ENCODE assay signal across 20 cellular contexts in the genomic region with DNA sequence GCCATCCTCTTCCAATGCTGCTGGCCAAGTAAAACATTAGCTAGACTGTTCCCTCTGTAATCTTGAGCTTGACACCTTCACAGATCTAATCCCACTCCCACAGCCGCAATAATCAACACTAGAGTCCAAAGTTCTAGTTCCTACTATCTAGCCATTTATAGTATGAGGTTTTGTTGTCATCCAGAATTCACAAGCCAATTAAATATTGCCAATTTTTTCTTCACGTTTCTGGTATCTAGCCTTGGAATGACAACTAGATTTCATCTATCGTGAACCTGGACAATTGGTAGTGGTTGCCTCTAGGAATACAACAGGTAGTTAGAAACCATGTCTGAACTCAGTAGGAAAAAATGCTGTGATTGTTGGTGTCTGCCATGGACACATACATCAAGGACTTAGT.
"Had no signal": no experiment of that assay in that cellular context is flagged by ENCODE, and none has a peak within 500 bp of the region (broad histone marks: within the 10 kb centered on the region; RNA-seq: fewer than 3 reads in every experiment).

No MANE protein-coding gene starts in this region.

- H3K27ac ChIP-seq: esophagus muscularis mucosa, neutrophil, right atrium auricular region, skin epidermis, suprapubic skin, upper lobe of right lung had no signal

- H3K4me3 Mint-ChIP-seq: activated CD4-positive, alpha-beta T cell treated with anti-CD3 and anti-CD28 coated beads, Interleukin-2, amount 10 ng/mL, durations not matched to agents 7 days and 5 days; activated T-cell treated with anti-CD3 and anti-CD28 coated beads, Interleukin-2, amount 50 U/mL, for 72 hours; natural killer cell had no signal

- H3K27me3 ChIP-seq: esophagus muscularis mucosa, neutrophil, right atrium auricular region, suprapubic skin, upper lobe of right lung had no signal

- H3K9me3 ChIP-seq: neutrophil, suprapubic skin, upper lobe of right lung had no signal

- H3K36me3 ChIP-seq: esophagus muscularis mucosa, neutrophil, right atrium auricular region, suprapubic skin, upper lobe of right lung had no signal

- H3K27me3 Mint-ChIP-seq: activated CD4-positive, alpha-beta T cell treated with anti-CD3 and anti-CD28 coated beads, Interleukin-2, amount 10 ng/mL, durations not matched to agents 7 days and 5 days had no signal

- H3K27ac Mint-ChIP-seq: activated CD4-positive, alpha-beta T cell treated with anti-CD3 and anti-CD28 coated beads, Interleukin-2, amount 10 ng/mL, durations not matched to agents 7 days and 5 days; activated naive CD4-positive, alpha-beta T cell treated with anti-CD3 and anti-CD28 coated beads, Interleukin-2, amount 50 U/mL, for 72 hours; activated T-cell treated with anti-CD3 and anti-CD28 coated beads, Interleukin-2, amount 50 U/mL, for 72 hours; natural killer cell had no signal

- ATAC-seq: activated naive CD4-positive, alpha-beta T cell treated with anti-CD3 and anti-CD28 coated beads, Interleukin-2, amount 50 U/mL, for 72 hours; activated T-cell treated with anti-CD3 and anti-CD28 coated beads, Interleukin-2, amount 50 U/mL, for 72 hours; natural killer cell; stimulated activated naive CD8-positive, alpha-beta T cell treated with anti-CD3 and anti-CD28 coated beads, Interleukin-15, Interleukin-2, amounts not matched to agents 100 U/mL and 50 U/mL, for 24 hours; upper lobe of right lung had no signal

- DNase-seq: activated CD4-positive, alpha-beta T cell treated with anti-CD3 and anti-CD28 coated beads, Interleukin-2, amount 10 ng/mL, durations not matched to agents 7 days and 5 days; activated CD4-positive, CD25-positive, alpha-beta regulatory T cell; activated CD8-positive, alpha-beta memory T cell treated with anti-CD3 and anti-CD28 coated beads, Interleukin-2, amount 50 U/mL, for 48 hours; activated gamma-delta T cell; activated T-cell treated with anti-CD3 and anti-CD28 coated beads, Interleukin-2, amount 50 U/mL, for 72 hours; amniotic stem cell; caudate nucleus; hypothalamus; natural killer cell; stimulated activated CD4-positive, alpha-beta T cell treated with anti-CD3 and anti-CD28 coated beads, Interleukin-4, amount 100 ng/mL, for 4 hours; stimulated activated CD8-positive, alpha-beta memory T cell treated with anti-CD3 and anti-CD28 coated beads, Interleukin-4, amount 100 ng/mL, for 48 hours; stimulated activated naive CD8-positive, alpha-beta T cell treated with anti-CD3 and anti-CD28 coated beads, Interleukin-15, Interleukin-2, amounts not matched to agents 100 U/mL and 50 U/mL, for 24 hours; SW 1271; upper lobe of right lung had no signal

- H3K4me3 ChIP-seq: esophagus muscularis mucosa, right atrium auricular region, skin epidermis, suprapubic skin, upper lobe of right lung had no signal
